ENCODE assay signal across 10 cellular contexts in genomic region chr13:49308104-49308875, GRCh38.
DNase-seq lines count a peak whose midpoint lies in the region; ATAC-seq, FAIRE-seq and TF ChIP-seq lines count a peak whose summit lies in the region.
"Had no signal": no experiment of that assay in that cellular context is flagged by ENCODE, and none has a peak within 500 bp of the region (broad histone marks: within the 10 kb centered on the region; RNA-seq: fewer than 3 reads in every experiment).

No MANE protein-coding gene starts in this region.

- ATAC-seq in body of pancreas (peak; percentile 87), GM21528 (IDR thresholded peaks at IDR 0.05; ENCODE audit: low FRiP score, unreplicated experiment) (no peak)
- ATAC-seq: SK-N-SH treated with all-trans-retinoic acid at 6 μM for 48 hours had no signal

- TF ChIP-seq CTCF in AG09319 (IDR thresholded peaks at IDR 0.05; ENCODE audit: low read depth, low read length) (no peak), body of pancreas (IDR thresholded peaks at IDR 0.05) (peak in 1 of 7 experiments; percentile 3), right atrium auricular region (IDR thresholded peaks at IDR 0.05) (no peak)

- H3K27me3 ChIP-seq in body of pancreas: no peaks in the 10 kb centered on the region
- H3K27me3 ChIP-seq in right atrium auricular region: no peaks in the 10 kb centered on the region

- no peak for FAIRE-seq in RCC 7860 (lab: Jason Lieb, UNC)

- no peaks in the 10 kb centered on the region for H3K36me3 ChIP-seq in body of pancreas (replicated peaks in 1 of 2; ENCODE audit: insufficient read depth in 1 of 2, low read depth in 2 of 2)
- no peaks in the 10 kb centered on the region for H3K36me3 ChIP-seq in right atrium auricular region

- no peak overlapping the region for H3K4me3 ChIP-seq in body of pancreas
- H3K4me3 ChIP-seq in right atrium auricular region: no peak overlapping the region

- intact Hi-C loops in body of pancreas (cut with DNase I) (no loop called here), posterior vena cava (cut with DNase I) (loop anchor here in 1 of 2 donors (10.0 kb wide), 1 partner anchor 297 kb away; no protein-coding TSS in a partner anchor)

- peak in 2 of 3 donors; percentile 37 to 43 for TF ChIP-seq POLR2A in body of pancreas (IDR thresholded peaks at IDR 0.05)

- H3K9me3 ChIP-seq in body of pancreas (no peaks in the 10 kb centered on the region), right atrium auricular region (no peaks in the 10 kb centered on the region)

- H3K27ac ChIP-seq in body of pancreas (peak overlapping the region; percentile 84 to 91 (median 87)), right atrium auricular region (peak overlapping the region; percentile 77 to 79)

- H3K4me1 ChIP-seq in body of pancreas: peaks cover 37% of the 10 kb centered on the region
- peaks cover 0 to 38% of the 10 kb centered on the region in 2 donors for H3K4me1 ChIP-seq in right atrium auricular region

- WGBS in body of pancreas, 2 donors: 23 to 33% methylated on average over 2 to 7 of the region's 7 CpGs

- peak; percentile 14 for DNase-seq in AG09319 (ENCODE audit: extremely low read depth, low read depth)
- peak; percentile 78 to 89 (median 84) for DNase-seq in body of pancreas
- DNase-seq in right atrium auricular region (ENCODE audit: low spot score): peak; percentile 92
- DNase-seq in posterior vena cava (ENCODE audit: low spot score): peak; percentile 94
- no peak for DNase-seq in stimulated activated CD4-positive, alpha-beta T cell treated with anti-CD3 and anti-CD28 coated beads, Interleukin-4, amount 100 ng/mL, for 4 hours
- no peak for DNase-seq in RCC 7860 (ENCODE audit: low spot score)
- no peak for DNase-seq in HuH-7 (ENCODE audit: low spot score)
- DNase-seq: activated effector memory CD4-positive, alpha-beta T cell treated with anti-CD3 and anti-CD28 coated beads, Interleukin-2, amount 50 U/mL, for 16 hours had no signal

Comparison
In these comparisons a context has a peak if more than half of its experiments do, and no peak if none do; other contexts are left out.
1. DNase-seq: peak in AG09319 (single experiment), body of pancreas (4 of 4), right atrium auricular region (single experiment) and posterior vena cava (single experiment); none in stimulated activated CD4-positive, alpha-beta T cell treated with anti-CD3 and anti-CD28 coated beads, Interleukin-4, amount 100 ng/mL, for 4 hours (0 of 2), RCC 7860 (single experiment) and HuH-7 (single experiment).